ENCODE assay signal across 1 cellular context in genomic region chr1:216843426-216843825, GRCh38.
TF ChIP-seq lines count a peak whose summit lies in the region.

No MANE protein-coding gene starts in this region.

TF ChIP-seq in HepG2, 621 proteins besides CTCF, POLR2A, EP300 and RAD21 (continued from another document):
- TF ChIP-seq DBP (CRISPR knock-in tag; IDR thresholded peaks at IDR 0.05; ENCODE audit: not compliant biosample characterization), result no peak
- no peak for TF ChIP-seq POLR2AphosphoS2 (IDR thresholded peaks at IDR 0.05; ENCODE audit: low read depth, low read length)
- no peak for TF ChIP-seq SNAPC5 (CRISPR knock-in tag; IDR thresholded peaks at IDR 0.05; ENCODE audit: borderline replicate concordance)
